In genomic region chr9:127116088-127116726, GRCh38 we compare ENCODE assay signal across 14 cellular contexts. TPM values are rescaled to one million over a fixed set of nuclear protein-coding genes. Genes with fewer than 3 reads are reported as not detected.
DNase-seq lines count a peak whose midpoint lies in the region; ATAC-seq and TF ChIP-seq lines count a peak whose summit lies in the region.
"Had no signal": no experiment of that assay in that cellular context is flagged by ENCODE, and none has a peak within 500 bp of the region (broad histone marks: within the 10 kb centered on the region; RNA-seq: fewer than 3 reads in every experiment).

No MANE protein-coding gene starts in this region.

- H3K9me3 ChIP-seq in Loucy (ENCODE audit: insufficient read depth, low read depth, low read length) (no peaks in the 10 kb centered on the region), neuronal stem cell (replicated peaks in 1 of 2; ENCODE audit: control insufficient read depth in 2 of 2, insufficient read depth in 1 of 2, low read depth in 1 of 2, low read length in 2 of 2) (no peaks in the 10 kb centered on the region), BE2C (no peaks in the 10 kb centered on the region), PC-9 (ENCODE audit: insufficient read depth, low read depth) (no peaks in the 10 kb centered on the region)

- H3K27me3 ChIP-seq in Loucy (ENCODE audit: insufficient read depth, low read length, poor library complexity, severe bottlenecking) (no peaks in the 10 kb centered on the region), neuronal stem cell (ENCODE audit: control insufficient read depth in 3 of 3, insufficient read depth in 3 of 3, low read depth in 1 of 3, low read length in 3 of 3) (no peaks in the 10 kb centered on the region), BE2C (no peaks in the 10 kb centered on the region), PC-9 (ENCODE audit: insufficient read depth, low read depth) (no peaks in the 10 kb centered on the region)

- peak overlapping the region; percentile 39 for H3K4me2 ChIP-seq in Loucy (ENCODE audit: low read depth, low read length, poor library complexity, severe bottlenecking)
- no peak overlapping the region for H3K4me2 ChIP-seq in neuronal stem cell (ENCODE audit: insufficient read depth, low read length, poor library complexity, severe bottlenecking)
- H3K4me2 ChIP-seq in PC-9, result no peak overlapping the region

- peaks cover 3% of the 10 kb centered on the region for H3K79me1 ChIP-seq in neuronal stem cell (ENCODE audit: low read depth, low read length)

- no peak overlapping the region for H2BK120ac ChIP-seq in neuronal stem cell (ENCODE audit: low read depth, low read length)

- H3K4me3 Mint-ChIP-seq in activated CD8-positive, alpha-beta T cell treated with anti-CD3 and anti-CD28 coated beads, Interleukin-2, amount 10 ng/mL, durations not matched to agents 7 days and 5 days, result peak overlapping the region; percentile 45
- H3K4me3 Mint-ChIP-seq: activated naive CD4-positive, alpha-beta T cell treated with anti-CD3 and anti-CD28 coated beads, Interleukin-2, amount 50 U/mL, for 24 hours; WTC11 had no signal

- no CpG with 5 or more reads among the region's 6 CpGs for WGBS in neuronal stem cell (ENCODE audit: extremely low coverage in 2 of 2, insufficient read length in 2 of 2, insufficient replicate concordance in 1 of 2), 2 donors

- no peak overlapping the region for H2BK12ac ChIP-seq in neuronal stem cell (ENCODE audit: low read length)

- intact Hi-C loops in PC-9 (cut with micrococcal nuclease; ENCODE audit: unreplicated experiment), result loop anchor here (5.0 kb wide), 1 partner anchor 81 kb away; no protein-coding TSS in a partner anchor

- CTCF ChIA-PET in activated CD8-positive, alpha-beta T cell treated with anti-CD3 and anti-CD28 coated beads, Interleukin-2, amount 10 ng/mL, durations not matched to agents 7 days and 5 days (lab: Charles Lee), result interaction anchor here (0.9 to 1.5 kb wide), 5 partner anchors 13 to 176 kb away, joined by 3 to 4 read pairs (median 3); no protein-coding TSS in a partner anchor
- CTCF ChIA-PET in PC-9 (lab: Charles Lee), result no interaction called here

- H3K27me3 Mint-ChIP-seq in activated CD8-positive, alpha-beta T cell treated with anti-CD3 and anti-CD28 coated beads, Interleukin-2, amount 10 ng/mL, durations not matched to agents 7 days and 5 days (ENCODE audit: low read depth), result peaks cover 6% of the 10 kb centered on the region

- DNase-seq in GM03348 (ENCODE audit: low spot score) (peak; percentile 19), neuronal stem cell (ENCODE audit: low spot score) (no peak), BE2C (no peak), superior temporal gyrus (ENCODE audit: extremely low spot score) (no peak), HK-2 (ENCODE audit: unreplicated experiment) (no peak), PC-9 (no peak)
- peak; percentile 58 for DNase-seq in activated CD8-positive, alpha-beta T cell treated with anti-CD3 and anti-CD28 coated beads, Interleukin-2, amount 10 ng/mL, durations not matched to agents 7 days and 5 days
- DNase-seq: activated CD8-positive, alpha-beta memory T cell treated with anti-CD3 and anti-CD28 coated beads, Interleukin-2, amount 50 U/mL, for 48 hours; NCI-H2029 treated with DMSO at 0.1 percent for 48 hours; NCI-H526 treated with DMSO at 0.1 percent for 48 hours had no signal

- H3F3A ChIP-seq in Loucy (ENCODE audit: low read depth) (no peaks in the 10 kb centered on the region), PC-9 (ENCODE audit: insufficient read depth, low read depth) (peaks cover 32% of the 10 kb centered on the region; the same call in 1 of the 2 replicates)

- H2BK15ac ChIP-seq in neuronal stem cell (ENCODE audit: low read length), result no peak overlapping the region

- no peak overlapping the region for H3K27ac ChIP-seq in neuronal stem cell (replicated peaks; ENCODE audit: low read length)
- no peak overlapping the region for H3K27ac ChIP-seq in PC-9

- POLR2A ChIA-PET in activated CD8-positive, alpha-beta T cell treated with anti-CD3 and anti-CD28 coated beads, Interleukin-2, amount 10 ng/mL, durations not matched to agents 7 days and 5 days (lab: Charles Lee), result interaction anchor here (1.6 kb wide), 1 partner anchor 8 kb away, joined by 3 read pairs; no protein-coding TSS in a partner anchor
- POLR2A ChIA-PET in PC-9 (lab: Charles Lee; ENCODE audit: unreplicated experiment), result no interaction called here

- no peak overlapping the region for H4K8ac ChIP-seq in neuronal stem cell (ENCODE audit: low read depth, low read length)

- no peak overlapping the region for H3K23ac ChIP-seq in neuronal stem cell (ENCODE audit: low read depth, low read length, poor library complexity)

- no peaks in the 10 kb centered on the region for H3K9me3 Mint-ChIP-seq in activated CD8-positive, alpha-beta T cell treated with anti-CD3 and anti-CD28 coated beads, Interleukin-2, amount 10 ng/mL, durations not matched to agents 7 days and 5 days (ENCODE audit: insufficient read depth)
- H3K9me3 Mint-ChIP-seq: activated naive CD4-positive, alpha-beta T cell treated with anti-CD3 and anti-CD28 coated beads, Interleukin-2, amount 50 U/mL, for 24 hours; WTC11 had no signal

- no peak overlapping the region for H4K91ac ChIP-seq in neuronal stem cell (ENCODE audit: low read depth, low read length, poor library complexity)

- no peak for TF ChIP-seq CTCF in Loucy (conservative IDR thresholded peaks at IDR 0.05; ENCODE audit: low read length)
- no peak for TF ChIP-seq CTCF in BE2C (IDR thresholded peaks at IDR 0.05; ENCODE audit: low read depth, low read length)
- no peak for TF ChIP-seq CTCF in PC-9 (conservative IDR thresholded peaks at IDR 0.05)

- peaks cover 4% of the 10 kb centered on the region for H3K36me3 Mint-ChIP-seq in activated CD8-positive, alpha-beta T cell treated with anti-CD3 and anti-CD28 coated beads, Interleukin-2, amount 10 ng/mL, durations not matched to agents 7 days and 5 days (ENCODE audit: low read depth)
- H3K36me3 Mint-ChIP-seq: WTC11 had no signal

- H3K9ac ChIP-seq in Loucy (ENCODE audit: low read depth, low read length, poor library complexity, severe bottlenecking), result no peak overlapping the region
- H3K9ac ChIP-seq in neuronal stem cell (ENCODE audit: low read depth, low read length, poor library complexity), result no peak overlapping the region

- peaks cover 38% of the 10 kb centered on the region for H3K4me1 Mint-ChIP-seq in activated CD8-positive, alpha-beta T cell treated with anti-CD3 and anti-CD28 coated beads, Interleukin-2, amount 10 ng/mL, durations not matched to agents 7 days and 5 days (ENCODE audit: low read depth)

- H2AFZ ChIP-seq in Loucy (ENCODE audit: low read length) (no peak overlapping the region), neuronal stem cell (ENCODE audit: low read length) (no peak overlapping the region), PC-9 (no peak overlapping the region)

- H2BK5ac ChIP-seq in neuronal stem cell (ENCODE audit: low read length), result no peak overlapping the region

- peaks cover 17% of the 10 kb centered on the region for H3K4me1 ChIP-seq in Loucy (ENCODE audit: insufficient read depth, low read length, poor library complexity, severe bottlenecking)
- peaks cover 11 to 12% of the 10 kb centered on the region in 2 donors for H3K4me1 ChIP-seq in neuronal stem cell (ENCODE audit: control insufficient read depth in 2 of 2, insufficient read depth in 1 of 2, low read depth in 1 of 2, low read length in 2 of 2)
- H3K4me1 ChIP-seq in BE2C, result peaks cover 4% of the 10 kb centered on the region; the same call in 1 of the 2 replicates
- peaks cover 44% of the 10 kb centered on the region for H3K4me1 ChIP-seq in PC-9 (replicated peaks; ENCODE audit: insufficient read depth)

- peak overlapping the region; percentile 33 for H3K18ac ChIP-seq in neuronal stem cell (ENCODE audit: low read length)

- H3K4me3 ChIP-seq in Loucy (ENCODE audit: low read length, poor library complexity, severe bottlenecking), result peak overlapping the region; percentile 24
- no peak overlapping the region for H3K4me3 ChIP-seq in neuronal stem cell (ENCODE audit: low read length in 2 of 2)
- no peak overlapping the region for H3K4me3 ChIP-seq in BE2C (ENCODE audit: low read depth, low read length)
- no peak overlapping the region for H3K4me3 ChIP-seq in PC-9

- H3K9me2 ChIP-seq in Loucy (replicated peaks; ENCODE audit: low read depth, low read length) (no peaks in the 10 kb centered on the region), PC-9 (ENCODE audit: insufficient read depth) (no peaks in the 10 kb centered on the region)

- no peak overlapping the region for H2AK5ac ChIP-seq in neuronal stem cell (ENCODE audit: low read depth, low read length)

- H3K4ac ChIP-seq in neuronal stem cell (ENCODE audit: low read length), result no peak overlapping the region

- H3K36me3 ChIP-seq in Loucy (ENCODE audit: insufficient read depth, low read length), result no peaks in the 10 kb centered on the region
- no peaks in the 10 kb centered on the region for H3K36me3 ChIP-seq in neuronal stem cell (replicated peaks in 1 of 2; ENCODE audit: control insufficient read depth in 2 of 2, insufficient read depth in 2 of 2, low read length in 2 of 2)
- no peaks in the 10 kb centered on the region for H3K36me3 ChIP-seq in BE2C
- no peaks in the 10 kb centered on the region for H3K36me3 ChIP-seq in PC-9 (ENCODE audit: low read depth)

- peak; percentile 25 for ATAC-seq in activated CD8-positive, alpha-beta T cell treated with anti-CD3 and anti-CD28 coated beads, Interleukin-2, amount 10 ng/mL, durations not matched to agents 7 days and 5 days
- ATAC-seq: left lobe of liver, WTC11 had no signal

- H3K27ac Mint-ChIP-seq in activated CD8-positive, alpha-beta T cell treated with anti-CD3 and anti-CD28 coated beads, Interleukin-2, amount 10 ng/mL, durations not matched to agents 7 days and 5 days, result peak overlapping the region; percentile 74
- H3K27ac Mint-ChIP-seq: activated naive CD4-positive, alpha-beta T cell treated with anti-CD3 and anti-CD28 coated beads, Interleukin-2, amount 50 U/mL, for 24 hours had no signal

- H4K20me1 ChIP-seq in Loucy (ENCODE audit: insufficient read depth, low read length, poor library complexity, severe bottlenecking) (no peaks in the 10 kb centered on the region), PC-9 (ENCODE audit: insufficient read depth) (no peaks in the 10 kb centered on the region)

- no peak overlapping the region for H3K14ac ChIP-seq in neuronal stem cell (ENCODE audit: low read length)

- no TSS peak for BruUV-seq in PC-9 (replicated peaks; lab: Mats Ljungman, UMichigan)

- H3K79me2 ChIP-seq in Loucy (ENCODE audit: insufficient read depth, low read length) (no peaks in the 10 kb centered on the region), PC-9 (ENCODE audit: low read depth) (no peaks in the 10 kb centered on the region)

RNA-seq across cellular contexts. Expression of gene ANGPTL2, which starts 6.2 kb away (rescaled TPM):
- not detected for total RNA-seq in activated CD8-positive, alpha-beta T cell treated with anti-CD3 and anti-CD28 coated beads, Interleukin-2, amount 10 ng/mL, durations not matched to agents 7 days and 5 days
- 13.6 TPM for polyA plus RNA-seq in neuronal stem cell (2013, experiment 1 of 2)
- polyA plus RNA-seq in neuronal stem cell (2013, experiment 2 of 2), result 14.2 TPM
- polyA plus RNA-seq in BE2C (2012; ENCODE audit: insufficient read depth, insufficient read length, low read depth), result 6.8 TPM
- 0.13 TPM in 1 of 2 replicates, not detected in the other for total RNA-seq in PC-9 (2021)

Comparison
In these comparisons a context has a peak if more than half of its experiments do, and no peak if none do; other contexts are left out.
1. DNase-seq: peak in GM03348 (single experiment) and activated CD8-positive, alpha-beta T cell treated with anti-CD3 and anti-CD28 coated beads, Interleukin-2, amount 10 ng/mL, durations not matched to agents 7 days and 5 days (single experiment); none in neuronal stem cell (single experiment), BE2C (single experiment), superior temporal gyrus (single experiment), HK-2 (single experiment) and PC-9 (0 of 2).